In the genomic region with DNA sequence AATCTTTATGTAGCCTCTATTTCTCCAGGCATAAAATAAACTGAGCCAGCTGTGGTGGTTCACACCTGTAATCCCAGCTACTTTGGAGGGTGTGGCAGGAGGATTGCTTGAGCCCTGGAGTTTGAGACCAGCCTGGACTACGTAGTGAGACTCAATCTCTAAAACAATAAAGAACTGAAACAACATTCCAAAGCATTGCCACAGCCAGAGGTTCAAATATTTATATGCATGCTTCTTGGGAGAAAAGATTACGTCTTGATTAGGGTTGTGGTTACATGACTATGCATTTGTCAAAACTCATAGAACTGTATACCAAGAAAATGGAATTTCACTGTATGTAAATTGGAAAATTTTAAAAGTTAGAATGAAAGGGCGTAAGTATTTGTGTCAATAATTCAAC, we compare ENCODE assay signal across 33 cellular contexts. TPM values are rescaled to one million over a fixed set of nuclear protein-coding genes. Genes with fewer than 3 reads are reported as not detected.
"Had no signal": no experiment of that assay in that cellular context is flagged by ENCODE, and none has a peak within 500 bp of the region (broad histone marks: within the 10 kb centered on the region; RNA-seq: fewer than 3 reads in every experiment).

No MANE protein-coding gene starts in this region.

- ATAC-seq: activated CD4-positive, alpha-beta T cell treated with anti-CD3 and anti-CD28 coated beads for 36 hours; activated naive CD4-positive, alpha-beta T cell treated with anti-CD3 and anti-CD28 coated beads, Interleukin-2, amount 50 U/mL, for 72 hours; activated T-cell treated with anti-CD3 and anti-CD28 coated beads, Interleukin-2, amount 50 U/mL, for 72 hours; effector memory CD8-positive, alpha-beta T cell; foreskin keratinocyte; gastrocnemius medialis; heart left ventricle had no signal

- H3K27me3 ChIP-seq: brain microvascular endothelial cell, foreskin keratinocyte, gastrocnemius medialis had no signal

- H3K27ac ChIP-seq: brain microvascular endothelial cell, esophagus muscularis mucosa, foreskin keratinocyte, gastrocnemius medialis, heart left ventricle had no signal

- H3K36me3 ChIP-seq: brain microvascular endothelial cell, esophagus muscularis mucosa, gastrocnemius medialis, heart left ventricle had no signal

- DNase-seq: activated CD4-positive, alpha-beta memory T cell treated with anti-CD3 and anti-CD28 coated beads, Interleukin-2, amount 10 ng/mL, durations not matched to agents 7 days and 5 days; activated CD4-positive, alpha-beta T cell treated with anti-CD3 and anti-CD28 coated beads for 36 hours; activated CD4-positive, alpha-beta T cell treated with anti-CD3 and anti-CD28 coated beads, Interleukin-2, amount 10 ng/mL, durations not matched to agents 24 days and 14 days; activated CD4-positive, alpha-beta T cell treated with anti-CD3 and anti-CD28 coated beads, Interleukin-2, amount 50 U/mL, for 4 hours; activated CD4-positive, CD25-positive, alpha-beta regulatory T cell; activated CD4-positive, CD25-positive, alpha-beta regulatory T cell treated with anti-CD3 and anti-CD28 coated beads, Interleukin-2, amount 50 U/mL, for 72 hours; activated CD8-positive, alpha-beta memory T cell treated with anti-CD3 and anti-CD28 coated beads, Interleukin-2, amount 50 U/mL, for 48 hours; activated gamma-delta T cell; activated naive CD4-positive, alpha-beta T cell; activated naive CD4-positive, alpha-beta T cell treated with anti-CD3 and anti-CD28 coated beads, Interleukin-2, amount 10 ng/mL, durations not matched to agents 7 days and 5 days; activated naive CD8-positive, alpha-beta T cell treated with anti-CD3 and anti-CD28 coated beads, Interleukin-2, amount 10 ng/mL, durations not matched to agents 7 days and 5 days; activated T-cell treated with anti-CD3 and anti-CD28 coated beads for 4 hours; activated T-cell treated with anti-CD3 and anti-CD28 coated beads, Interleukin-2, amount 50 U/mL, for 24 hours; activated T-cell treated with anti-CD3 and anti-CD28 coated beads, Interleukin-2, amount 50 U/mL, for 72 hours; amniotic stem cell; anterior cingulate cortex; brain microvascular endothelial cell; caudate nucleus; cortex of kidney; dermis blood vessel endothelial cell; effector CD4-positive, alpha-beta T cell; effector memory CD8-positive, alpha-beta T cell; erythroblast; foreskin keratinocyte; gastrocnemius medialis; glutamatergic neuron; heart left ventricle; T-helper 2 cell had no signal

- H3K4me3 ChIP-seq: esophagus muscularis mucosa, gastrocnemius medialis, heart left ventricle had no signal

- H3K4me1 ChIP-seq: foreskin keratinocyte, gastrocnemius medialis had no signal

- H3K9me3 ChIP-seq: gastrocnemius medialis had no signal

RNA-seq across cellular contexts. Expression of a gene that starts 27.7 kb away (rescaled TPM):
- total RNA-seq: activated CD4-positive, alpha-beta memory T cell treated with anti-CD3 and anti-CD28 coated beads, Interleukin-2, amount 10 ng/mL, durations not matched to agents 7 days and 5 days; activated CD4-positive, alpha-beta T cell treated with anti-CD3 and anti-CD28 coated beads for 36 hours; activated CD4-positive, alpha-beta T cell treated with anti-CD3 and anti-CD28 coated beads, Interleukin-2, amount 10 ng/mL, durations not matched to agents 24 days and 14 days; activated naive CD4-positive, alpha-beta T cell treated with anti-CD3 and anti-CD28 coated beads, Interleukin-2, amount 50 U/mL, for 72 hours; activated naive CD8-positive, alpha-beta T cell treated with anti-CD3 and anti-CD28 coated beads, Interleukin-2, amount 10 ng/mL, durations not matched to agents 7 days and 5 days; activated T-cell treated with anti-CD3 and anti-CD28 coated beads, Interleukin-2, amount 50 U/mL, for 72 hours; astrocyte; chondrocyte; dermis blood vessel endothelial cell; esophagus muscularis mucosa; foreskin keratinocyte; T-helper 1 cell treated with Interleukin-12 subunit alpha and Interleukin-12 subunit beta and Interleukin-4 antibody, amounts not matched to agents 30 ng/mL and 1 ng/mL, for 36 hours had no signal
- polyA plus RNA-seq: foreskin keratinocyte, heart left ventricle had no signal
